ENCODE assay signal across 9 cellular contexts in genomic region chr13:36430247-36431203, GRCh38. TPM values are rescaled to one million over a fixed set of nuclear protein-coding genes. Genes with fewer than 3 reads are reported as not detected.
DNase-seq lines count a peak whose midpoint lies in the region; ATAC-seq and TF ChIP-seq lines count a peak whose summit lies in the region.
"Had no signal": no experiment of that assay in that cellular context is flagged by ENCODE, and none has a peak within 500 bp of the region (broad histone marks: within the 10 kb centered on the region; RNA-seq: fewer than 3 reads in every experiment).

No MANE protein-coding gene starts in this region.

- DNase-seq in activated naive CD8-positive, alpha-beta T cell treated with anti-CD3 and anti-CD28 coated beads, Interleukin-2, amount 50 U/mL, for 24 hours: no peak
- DNase-seq in cardiac fibroblast (ENCODE audit: low read depth in 2 of 2) (peak in 1 of 2 donors; percentile 65), kidney tubule cell (ENCODE audit: low spot score) (peak; percentile 53), thoracic aorta (ENCODE audit: low spot score) (no peak), NCI-H1048 (lab: John Stamatoyannopoulos, UW) (no peak)
- no peak for DNase-seq in activated CD8-positive, alpha-beta memory T cell treated with anti-CD3 and anti-CD28 coated beads for 24 hours
- DNase-seq: activated T-cell treated with anti-CD3 and anti-CD28 coated beads, Interleukin-2, amount 50 U/mL, for 1 hour had no signal

- H3K4me3 ChIP-seq in cardiac fibroblast (replicated peaks in 1 of 2; ENCODE audit: low read depth in 2 of 2, low read length in 2 of 2) (peak overlapping the region; percentile 9 to 63), thoracic aorta (peak overlapping the region; percentile 80)

- peaks cover 38% of the 10 kb centered on the region for H3K27me3 Mint-ChIP-seq in activated naive CD8-positive, alpha-beta T cell
- peaks cover 70% of the 10 kb centered on the region for H3K27me3 Mint-ChIP-seq in activated naive CD8-positive, alpha-beta T cell treated with anti-CD3 and anti-CD28 coated beads, Interleukin-2, amount 50 U/mL, for 24 hours

- peaks cover 20 to 29% of the 10 kb centered on the region in 2 donors for H3K4me1 ChIP-seq in thoracic aorta (ENCODE audit: control insufficient read depth in 1 of 2, low read depth in 2 of 2)

- H3K36me3 Mint-ChIP-seq in activated naive CD8-positive, alpha-beta T cell: no peaks in the 10 kb centered on the region
- no peaks in the 10 kb centered on the region for H3K36me3 Mint-ChIP-seq in activated naive CD8-positive, alpha-beta T cell treated with anti-CD3 and anti-CD28 coated beads, Interleukin-2, amount 50 U/mL, for 24 hours (ENCODE audit: low read depth)

- H3K27ac ChIP-seq in thoracic aorta: no peak overlapping the region

- H3K27me3 ChIP-seq in thoracic aorta (replicated peaks; ENCODE audit: insufficient read depth): no peaks in the 10 kb centered on the region

- H3K9me3 ChIP-seq in thoracic aorta: no peaks in the 10 kb centered on the region

- peaks cover 12% of the 10 kb centered on the region for H3K4me1 Mint-ChIP-seq in activated naive CD8-positive, alpha-beta T cell (ENCODE audit: low read depth)
- H3K4me1 Mint-ChIP-seq in activated naive CD8-positive, alpha-beta T cell treated with anti-CD3 and anti-CD28 coated beads, Interleukin-2, amount 50 U/mL, for 24 hours: peaks cover 10% of the 10 kb centered on the region

- H3K4me3 Mint-ChIP-seq in activated naive CD8-positive, alpha-beta T cell: peak overlapping the region; percentile 11
- no peak overlapping the region for H3K4me3 Mint-ChIP-seq in activated naive CD8-positive, alpha-beta T cell treated with anti-CD3 and anti-CD28 coated beads, Interleukin-2, amount 50 U/mL, for 24 hours

- peaks cover 4% of the 10 kb centered on the region for H3K9me3 Mint-ChIP-seq in activated naive CD8-positive, alpha-beta T cell (ENCODE audit: low read depth)
- H3K9me3 Mint-ChIP-seq in activated naive CD8-positive, alpha-beta T cell treated with anti-CD3 and anti-CD28 coated beads, Interleukin-2, amount 50 U/mL, for 24 hours: peaks cover 5% of the 10 kb centered on the region

- TF ChIP-seq CTCF in cardiac fibroblast (IDR thresholded peaks at IDR 0.05; ENCODE audit: low read depth, low read length) (no peak), thoracic aorta (IDR thresholded peaks at IDR 0.05) (no peak)

- H3K36me3 ChIP-seq in thoracic aorta: no peaks in the 10 kb centered on the region

- H3K27ac Mint-ChIP-seq in activated naive CD8-positive, alpha-beta T cell: no peak overlapping the region
- H3K27ac Mint-ChIP-seq in activated naive CD8-positive, alpha-beta T cell treated with anti-CD3 and anti-CD28 coated beads, Interleukin-2, amount 50 U/mL, for 24 hours: no peak overlapping the region

- no peak for ATAC-seq in activated naive CD8-positive, alpha-beta T cell treated with anti-CD3 and anti-CD28 coated beads, Interleukin-2, amount 50 U/mL, for 24 hours
- ATAC-seq in thoracic aorta (ENCODE audit: insufficient number of reproducible peaks, low FRiP score, low read depth): no peak
- ATAC-seq in HG03095 (IDR thresholded peaks at IDR 0.05; ENCODE audit: unreplicated experiment): no peak

RNA-seq across cellular contexts. Expression of gene CCNA1, which starts 1.8 kb away (rescaled TPM):
- 1 to 10 TPM in 1 of 2 donors, under 1 TPM in 1; 0.41 to 1.1 TPM for total RNA-seq in thoracic aorta
